Comparison of ENCODE assay signal across 20 cellular contexts in the genomic region with DNA sequence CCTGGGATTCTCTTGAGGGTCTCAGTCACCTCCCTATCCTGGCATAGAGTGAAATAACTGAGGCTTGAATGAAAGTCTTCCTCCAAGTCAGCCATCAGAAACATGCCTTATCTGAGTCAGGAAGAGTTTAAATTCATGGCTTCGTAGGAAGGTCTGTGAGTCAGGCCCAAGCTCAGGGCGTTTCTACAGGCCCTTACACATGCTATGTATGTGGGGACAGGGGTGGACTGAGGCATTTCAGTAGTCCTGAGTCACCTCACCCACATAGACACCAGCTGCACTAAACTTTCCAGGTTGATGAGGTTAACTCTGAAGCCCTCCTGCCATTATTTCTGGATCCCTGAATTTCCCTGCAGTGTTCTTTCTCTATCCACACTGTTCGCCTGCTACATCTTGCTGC.
DNase-seq lines count a peak whose midpoint lies in the region; ATAC-seq, FAIRE-seq and TF ChIP-seq lines count a peak whose summit lies in the region.
"Had no signal": no experiment of that assay in that cellular context is flagged by ENCODE, and none has a peak within 500 bp of the region (broad histone marks: within the 10 kb centered on the region; RNA-seq: fewer than 3 reads in every experiment).

No MANE protein-coding gene starts in this region.

- CTCF ChIA-PET in activated CD4-positive, alpha-beta memory T cell treated with anti-CD3 and anti-CD28 coated beads for 36 hours (lab: Charles Lee), result interaction anchor here (1.7 to 3.6 kb wide), 2 partner anchors 719 to 849 kb away, joined by 4 to 22 read pairs; no protein-coding TSS in a partner anchor
- CTCF ChIA-PET in activated CD4-positive, alpha-beta memory T cell treated with anti-CD3 and anti-CD28 coated beads, Interleukin-2, amount 10 ng/mL, durations not matched to agents 7 days and 5 days (lab: Charles Lee), result interaction anchor here (2.2 to 2.8 kb wide), 2 partner anchors 558 to 849 kb away, joined by 9 to 22 read pairs; no protein-coding TSS in a partner anchor

- no peaks in the 10 kb centered on the region for H3K9me3 ChIP-seq in esophagus muscularis mucosa
- H3K9me3 ChIP-seq: A549, adrenal gland, lower lobe of right lung, uterus had no signal

- peaks cover 0 to 18% (median 9%) of the 10 kb centered on the region in 4 donors for H3K4me1 ChIP-seq in esophagus muscularis mucosa
- H3K4me1 ChIP-seq: A549, adrenal gland, lower lobe of right lung, uterus had no signal

- no peak overlapping the region for H3K27ac Mint-ChIP-seq in activated CD4-positive, alpha-beta memory T cell treated with anti-CD3 and anti-CD28 coated beads for 36 hours
- H3K27ac Mint-ChIP-seq in activated CD4-positive, alpha-beta memory T cell treated with anti-CD3 and anti-CD28 coated beads, Interleukin-2, amount 10 ng/mL, durations not matched to agents 7 days and 5 days, result no peak overlapping the region
- H3K27ac Mint-ChIP-seq: activated T-helper 1 cell treated with anti-CD3 and anti-CD28 coated beads, Interleukin-12 subunit alpha, Interleukin-12 subunit beta, Interleukin-2, Interleukin-4 antibody, amounts not matched to agents 30 ng/mL and 10 ng/mL and 1 ng/mL, durations not matched to agents 14 hours and 24 hours and 36 hours; naive B cell; progenitor cell of endocrine pancreas had no signal

- no peaks in the 10 kb centered on the region for H3K36me3 Mint-ChIP-seq in activated CD4-positive, alpha-beta memory T cell treated with anti-CD3 and anti-CD28 coated beads for 36 hours
- H3K36me3 Mint-ChIP-seq in activated CD4-positive, alpha-beta memory T cell treated with anti-CD3 and anti-CD28 coated beads, Interleukin-2, amount 10 ng/mL, durations not matched to agents 7 days and 5 days (ENCODE audit: low read depth), result no peaks in the 10 kb centered on the region
- H3K36me3 Mint-ChIP-seq: naive B cell had no signal

- no peak overlapping the region for H3K4me3 ChIP-seq in esophagus muscularis mucosa
- H3K4me3 ChIP-seq: A549, adrenal gland, lower lobe of right lung, smooth muscle cell, uterus had no signal

- 88% methylated on average over 3 of the region's 3 CpGs for WGBS in esophagus muscularis mucosa

- no peak overlapping the region for H3K27ac ChIP-seq in esophagus muscularis mucosa (replicated peaks in 1 of 4)
- H3K27ac ChIP-seq: A549, adrenal gland, lower lobe of right lung, uterus had no signal

- peak; percentile 41 for DNase-seq in activated CD4-positive, alpha-beta memory T cell treated with anti-CD3 and anti-CD28 coated beads for 36 hours
- no peak for DNase-seq in activated CD4-positive, alpha-beta memory T cell treated with anti-CD3 and anti-CD28 coated beads, Interleukin-2, amount 10 ng/mL, durations not matched to agents 7 days and 5 days
- DNase-seq in GM12892 (ENCODE audit: insufficient read length) (no peak), LHCN-M2 (ENCODE audit: low read depth) (peak; percentile 35), iris pigment epithelial cell (ENCODE audit: low read depth) (peak; percentile 25), esophagus muscularis mucosa (ENCODE audit: extremely low spot score) (no peak), NCI-H1417 (lab: John Stamatoyannopoulos, UW) (no peak)
- DNase-seq: adrenal gland, DMS53, lower lobe of right lung, naive B cell, NCI-H1694 treated with DMSO at 0.1 percent for 48 hours, NCI-H446 treated with DMSO at 0.1 percent for 48 hours, Right ventricle myocardium superior, uterus had no signal

- POLR2A ChIA-PET in activated CD4-positive, alpha-beta memory T cell treated with anti-CD3 and anti-CD28 coated beads for 36 hours (lab: Charles Lee), result no interaction called here
- POLR2A ChIA-PET in activated CD4-positive, alpha-beta memory T cell treated with anti-CD3 and anti-CD28 coated beads, Interleukin-2, amount 10 ng/mL, durations not matched to agents 7 days and 5 days (lab: Charles Lee), result no interaction called here

- peak; percentile 17 for FAIRE-seq in GM12892 (lab: Jason Lieb, UNC)
- FAIRE-seq: A549 had no signal

- H3K27me3 ChIP-seq in esophagus muscularis mucosa, result no peaks in the 10 kb centered on the region
- H3K27me3 ChIP-seq: adrenal gland, uterus had no signal

- no peak for TF ChIP-seq CTCF in esophagus muscularis mucosa (IDR thresholded peaks at IDR 0.05)

- no peak overlapping the region for H3K4me3 Mint-ChIP-seq in activated CD4-positive, alpha-beta memory T cell treated with anti-CD3 and anti-CD28 coated beads for 36 hours
- no peak overlapping the region for H3K4me3 Mint-ChIP-seq in activated CD4-positive, alpha-beta memory T cell treated with anti-CD3 and anti-CD28 coated beads, Interleukin-2, amount 10 ng/mL, durations not matched to agents 7 days and 5 days
- H3K4me3 Mint-ChIP-seq: activated T-helper 1 cell treated with anti-CD3 and anti-CD28 coated beads, Interleukin-12 subunit alpha, Interleukin-12 subunit beta, Interleukin-2, Interleukin-4 antibody, amounts not matched to agents 30 ng/mL and 10 ng/mL and 1 ng/mL, durations not matched to agents 14 hours and 24 hours and 36 hours; naive B cell had no signal

- no peaks in the 10 kb centered on the region for H3K27me3 Mint-ChIP-seq in activated CD4-positive, alpha-beta memory T cell treated with anti-CD3 and anti-CD28 coated beads for 36 hours
- peaks cover 11% of the 10 kb centered on the region for H3K27me3 Mint-ChIP-seq in activated CD4-positive, alpha-beta memory T cell treated with anti-CD3 and anti-CD28 coated beads, Interleukin-2, amount 10 ng/mL, durations not matched to agents 7 days and 5 days

- no peak for TF ChIP-seq EP300 in esophagus muscularis mucosa (IDR thresholded peaks at IDR 0.05)

- peaks cover 4% of the 10 kb centered on the region for H3K4me1 Mint-ChIP-seq in activated CD4-positive, alpha-beta memory T cell treated with anti-CD3 and anti-CD28 coated beads for 36 hours (ENCODE audit: low read depth)
- no peaks in the 10 kb centered on the region for H3K4me1 Mint-ChIP-seq in activated CD4-positive, alpha-beta memory T cell treated with anti-CD3 and anti-CD28 coated beads, Interleukin-2, amount 10 ng/mL, durations not matched to agents 7 days and 5 days
- H3K4me1 Mint-ChIP-seq: naive B cell had no signal

- H3K9me3 Mint-ChIP-seq in activated CD4-positive, alpha-beta memory T cell treated with anti-CD3 and anti-CD28 coated beads for 36 hours, result no peaks in the 10 kb centered on the region
- H3K9me3 Mint-ChIP-seq in activated CD4-positive, alpha-beta memory T cell treated with anti-CD3 and anti-CD28 coated beads, Interleukin-2, amount 10 ng/mL, durations not matched to agents 7 days and 5 days, result no peaks in the 10 kb centered on the region
- H3K9me3 Mint-ChIP-seq: activated T-helper 1 cell treated with anti-CD3 and anti-CD28 coated beads, Interleukin-12 subunit alpha, Interleukin-12 subunit beta, Interleukin-2, Interleukin-4 antibody, amounts not matched to agents 30 ng/mL and 10 ng/mL and 1 ng/mL, durations not matched to agents 14 hours and 24 hours and 36 hours had no signal

- H3K36me3 ChIP-seq in esophagus muscularis mucosa, result no peaks in the 10 kb centered on the region
- H3K36me3 ChIP-seq: adrenal gland, lower lobe of right lung, uterus had no signal

- TF ChIP-seq POLR2A in GM12892 (IDR thresholded peaks at IDR 0.05; ENCODE audit: low read depth, low read length), result no peak
- TF ChIP-seq POLR2A in esophagus muscularis mucosa (IDR thresholded peaks at IDR 0.05; ENCODE audit: low read depth), result no peak

- ATAC-seq in GM21367 (IDR thresholded peaks at IDR 0.05; ENCODE audit: unreplicated experiment), result no peak
- ATAC-seq: A549, lower lobe of right lung had no signal

- intact Hi-C loops in activated CD4-positive, alpha-beta memory T cell treated with anti-CD3 and anti-CD28 coated beads for 36 hours (cut with micrococcal nuclease), result loop anchor here (5.0 to 10.0 kb wide), 2 partner anchors 312 to 449 kb away; a partner anchor contains a TSS
- intact Hi-C loops in esophagus muscularis mucosa (cut with DNase I), result no loop called here

Comparison
In these comparisons a context has a peak if more than half of its experiments do, and no peak if none do; other contexts are left out.
1. DNase-seq: peak in activated CD4-positive, alpha-beta memory T cell treated with anti-CD3 and anti-CD28 coated beads for 36 hours (single experiment), LHCN-M2 (single experiment) and iris pigment epithelial cell (single experiment); none in activated CD4-positive, alpha-beta memory T cell treated with anti-CD3 and anti-CD28 coated beads, Interleukin-2, amount 10 ng/mL, durations not matched to agents 7 days and 5 days (single experiment), GM12892 (single experiment), esophagus muscularis mucosa (single experiment) and NCI-H1417 (0 of 3).